ENCODE assay signal across 19 cellular contexts in the genomic region with DNA sequence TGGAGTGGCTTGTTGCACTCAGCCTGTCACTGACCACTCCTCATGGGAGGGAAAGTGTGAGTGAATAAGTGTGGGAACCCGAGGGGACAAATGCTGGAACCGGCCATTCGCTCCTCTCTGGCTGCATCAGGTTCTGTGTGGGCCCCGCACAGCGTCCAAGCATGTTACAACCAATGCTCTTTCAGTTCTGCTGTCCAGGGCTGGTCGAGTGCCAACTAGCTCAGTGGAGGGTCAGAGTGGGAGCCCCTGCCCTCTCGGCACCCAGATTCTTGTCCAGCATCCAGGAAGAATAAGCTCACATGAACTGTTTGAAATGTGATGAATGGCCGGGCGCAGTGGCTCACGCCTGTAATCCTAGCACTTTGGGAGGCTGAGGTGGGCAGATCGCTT. TPM values are rescaled to one million over a fixed set of nuclear protein-coding genes. Genes with fewer than 3 reads are reported as not detected.
DNase-seq lines count a peak whose midpoint lies in the region; ATAC-seq, FAIRE-seq and TF ChIP-seq lines count a peak whose summit lies in the region.
"Had no signal": no experiment of that assay in that cellular context is flagged by ENCODE, and none has a peak within 500 bp of the region (broad histone marks: within the 10 kb centered on the region; RNA-seq: fewer than 3 reads in every experiment).

No MANE protein-coding gene starts in this region.

- in situ Hi-C loops in K562 (cut with MboI), result no loop called here

- H3K14ac ChIP-seq in neuronal stem cell (ENCODE audit: low read length), result peak overlapping the region; percentile 47

- CTCF ChIA-PET in activated CD4-positive, alpha-beta T cell treated with anti-CD3 and anti-CD28 coated beads, Interleukin-2, amount 10 ng/mL, durations not matched to agents 7 days and 5 days (lab: Charles Lee), result interaction anchor here (0.6 to 1.1 kb wide), 2 partner anchors 15 to 41 kb away, joined by 3 read pairs; no protein-coding TSS in a partner anchor
- CTCF ChIA-PET in activated CD4-positive, alpha-beta T cell treated with anti-CD3 and anti-CD28 coated beads for 36 hours (lab: Charles Lee), result interaction anchor here (1.0 to 1.6 kb wide), 2 partner anchors 32 to 149 kb away, joined by 3 to 4 read pairs; no protein-coding TSS in a partner anchor
- CTCF ChIA-PET in K562 (lab: Yijun Ruan, JAX; ENCODE audit: low intra/inter-chr PET ratio), result no interaction called here

- peak overlapping the region; percentile 25 for H3K27ac Mint-ChIP-seq in activated CD4-positive, alpha-beta T cell treated with anti-CD3 and anti-CD28 coated beads, Interleukin-2, amount 10 ng/mL, durations not matched to agents 7 days and 5 days
- no peak overlapping the region for H3K27ac Mint-ChIP-seq in activated CD4-positive, alpha-beta T cell treated with anti-CD3 and anti-CD28 coated beads for 36 hours
- peak overlapping the region in 2 of 3 donors; percentile 62 to 95 for H3K27ac Mint-ChIP-seq in CD4-positive, CD25-positive, alpha-beta regulatory T cell

- no peak for TF ChIP-seq CTCF in K562 (IDR thresholded peaks at IDR 0.05 in 2 of 3, conservative IDR thresholded peaks at IDR 0.05 in 1 of 3; ENCODE audit: insufficient read depth in 2 of 3, low read depth in 1 of 3, low read length in 3 of 3)

- H4K8ac ChIP-seq in neuronal stem cell (ENCODE audit: low read depth, low read length), result no peak overlapping the region

- H3K4me1 ChIP-seq in CD4-positive, CD25-positive, alpha-beta regulatory T cell (ENCODE audit: control insufficient read depth, insufficient read depth, low read length, poor library complexity, severe bottlenecking), result peaks cover 12% of the 10 kb centered on the region
- peaks cover 23 to 48% of the 10 kb centered on the region in 2 experiments for H3K4me1 ChIP-seq in K562 (replicated peaks in 1 of 2; ENCODE audit: control insufficient read depth in 2 of 2, insufficient read depth in 2 of 2, low read length in 2 of 2)
- H3K4me1 ChIP-seq in neuronal stem cell (ENCODE audit: control insufficient read depth in 2 of 2, insufficient read depth in 1 of 2, low read depth in 1 of 2, low read length in 2 of 2), result peaks cover 0 to 3% of the 10 kb centered on the region in 2 donors

- no peak for ATAC-seq in activated CD4-positive, alpha-beta T cell treated with anti-CD3 and anti-CD28 coated beads for 36 hours
- ATAC-seq in CD4-positive, CD25-positive, alpha-beta regulatory T cell (ENCODE audit: low read depth in 2 of 2), result no peak
- no peak for ATAC-seq in K562
- no peak for ATAC-seq in HG03342 (IDR thresholded peaks at IDR 0.05; ENCODE audit: unreplicated experiment)
- no peak for ATAC-seq in GM19463 (IDR thresholded peaks at IDR 0.05; ENCODE audit: unreplicated experiment)

- no peak overlapping the region for H2BK5ac ChIP-seq in neuronal stem cell (ENCODE audit: low read length)

- H2AK5ac ChIP-seq in neuronal stem cell (ENCODE audit: low read depth, low read length), result peak overlapping the region; percentile 72

- H3K4me2 ChIP-seq in K562 (ENCODE audit: insufficient read depth, low read length) (no peak overlapping the region), neuronal stem cell (ENCODE audit: insufficient read depth, low read length, poor library complexity, severe bottlenecking) (no peak overlapping the region)
- H3K4me2 ChIP-seq: PC-9 had no signal

- H3K79me1 ChIP-seq in neuronal stem cell (ENCODE audit: low read depth, low read length), result no peaks in the 10 kb centered on the region

- no peaks in the 10 kb centered on the region for H4K20me1 ChIP-seq in K562 (replicated peaks; ENCODE audit: control insufficient read depth, insufficient read depth, low read length)

- H3K79me2 ChIP-seq in K562 (ENCODE audit: control insufficient read depth, insufficient read depth, low read length), result no peaks in the 10 kb centered on the region

- no peak overlapping the region for H3K4me3 ChIP-seq in CD4-positive, CD25-positive, alpha-beta regulatory T cell (ENCODE audit: low read depth, low read length)
- no peak overlapping the region for H3K4me3 ChIP-seq in K562
- no peak overlapping the region for H3K4me3 ChIP-seq in neuronal stem cell (ENCODE audit: low read length in 2 of 2)
- H3K4me3 ChIP-seq: GM23248, PC-9 had no signal

- no peaks in the 10 kb centered on the region for H3K36me3 Mint-ChIP-seq in activated CD4-positive, alpha-beta T cell treated with anti-CD3 and anti-CD28 coated beads, Interleukin-2, amount 10 ng/mL, durations not matched to agents 7 days and 5 days (ENCODE audit: low read depth)
- no peaks in the 10 kb centered on the region for H3K36me3 Mint-ChIP-seq in activated CD4-positive, alpha-beta T cell treated with anti-CD3 and anti-CD28 coated beads for 36 hours (ENCODE audit: low read depth)
- H3K36me3 Mint-ChIP-seq in CD4-positive, CD25-positive, alpha-beta regulatory T cell, result no peaks in the 10 kb centered on the region
- H3K36me3 Mint-ChIP-seq: CD4-positive, alpha-beta memory T cell had no signal

- H3K9me3 Mint-ChIP-seq in activated CD4-positive, alpha-beta T cell treated with anti-CD3 and anti-CD28 coated beads, Interleukin-2, amount 10 ng/mL, durations not matched to agents 7 days and 5 days, result no peaks in the 10 kb centered on the region
- no peaks in the 10 kb centered on the region for H3K9me3 Mint-ChIP-seq in activated CD4-positive, alpha-beta T cell treated with anti-CD3 and anti-CD28 coated beads for 36 hours (ENCODE audit: low read depth)
- no peaks in the 10 kb centered on the region for H3K9me3 Mint-ChIP-seq in CD4-positive, CD25-positive, alpha-beta regulatory T cell
- H3K9me3 Mint-ChIP-seq: CD4-positive, alpha-beta memory T cell had no signal

- H2BK12ac ChIP-seq in neuronal stem cell (ENCODE audit: low read length), result no peak overlapping the region

- TF ChIP-seq RAD21 in K562 (CRISPR knock-in tag; conservative IDR thresholded peaks at IDR 0.05 in 1 of 2, IDR thresholded peaks at IDR 0.05 in 1 of 2), result no peak

- no peaks in the 10 kb centered on the region for H3K36me3 ChIP-seq in CD4-positive, CD25-positive, alpha-beta regulatory T cell (ENCODE audit: control insufficient read depth, insufficient read depth, low read length)
- H3K36me3 ChIP-seq in K562 (ENCODE audit: control insufficient read depth, insufficient read depth, low read length) (no peaks in the 10 kb centered on the region), neuronal stem cell (replicated peaks in 1 of 2; ENCODE audit: control insufficient read depth in 2 of 2, insufficient read depth in 2 of 2, low read length in 2 of 2) (no peaks in the 10 kb centered on the region)

- H3K9me3 ChIP-seq in CD4-positive, CD25-positive, alpha-beta regulatory T cell (ENCODE audit: control insufficient read depth in 2 of 2, low read length in 2 of 2), result no peaks in the 10 kb centered on the region
- H3K9me3 ChIP-seq in K562 (replicated peaks; ENCODE audit: control insufficient read depth, insufficient read depth, low read depth, low read length), result no peaks in the 10 kb centered on the region
- H3K9me3 ChIP-seq in neuronal stem cell (replicated peaks in 1 of 2; ENCODE audit: control insufficient read depth in 2 of 2, insufficient read depth in 1 of 2, low read depth in 1 of 2, low read length in 2 of 2), result no peaks in the 10 kb centered on the region

- TF ChIP-seq POLR2A in K562 (conservative IDR thresholded peaks at IDR 0.05), result no peak

- no peak overlapping the region for H3K18ac ChIP-seq in neuronal stem cell (ENCODE audit: low read length)

- POLR2A ChIA-PET in activated CD4-positive, alpha-beta T cell treated with anti-CD3 and anti-CD28 coated beads, Interleukin-2, amount 10 ng/mL, durations not matched to agents 7 days and 5 days (lab: Charles Lee), result no interaction called here
- POLR2A ChIA-PET in activated CD4-positive, alpha-beta T cell treated with anti-CD3 and anti-CD28 coated beads for 36 hours (lab: Charles Lee), result no interaction called here
- POLR2A ChIA-PET in K562 (lab: Yijun Ruan, JAX), result interaction anchor here (0.5 to 2.7 kb wide), 7 partner anchors 11 to 334 kb away, joined by 3 to 11 read pairs (median 4); partner anchors contain the start of gene RPL23

- no peak overlapping the region for H2BK120ac ChIP-seq in neuronal stem cell (ENCODE audit: low read depth, low read length)

- WGBS in K562 (ENCODE audit: insufficient coverage, low coverage, missing lambda C conversion rate), result 85% methylated on average over 10 of the region's 11 CpGs
- no CpG with 5 or more reads among the region's 11 CpGs for WGBS in neuronal stem cell (ENCODE audit: extremely low coverage in 2 of 2, insufficient read length in 2 of 2, insufficient replicate concordance in 1 of 2), 2 donors

- no TSS peak for BruUV-seq in K562 (replicated peaks; lab: Mats Ljungman, UMichigan)

- no peaks in the 10 kb centered on the region for H3K27me3 ChIP-seq in CD4-positive, CD25-positive, alpha-beta regulatory T cell (ENCODE audit: control insufficient read depth, insufficient read depth, low read length)
- H3K27me3 ChIP-seq in K562 (ENCODE audit: control insufficient read depth in 2 of 2, insufficient read depth in 2 of 2, low read length in 2 of 2) (no peaks in the 10 kb centered on the region), neuronal stem cell (ENCODE audit: control insufficient read depth in 3 of 3, insufficient read depth in 3 of 3, low read depth in 1 of 3, low read length in 3 of 3) (peaks cover 0 to 12% (median 0%) of the 10 kb centered on the region in 3 experiments)

- H3K4ac ChIP-seq in neuronal stem cell (ENCODE audit: low read length), result no peak overlapping the region

- H3K4me1 Mint-ChIP-seq in activated CD4-positive, alpha-beta T cell treated with anti-CD3 and anti-CD28 coated beads, Interleukin-2, amount 10 ng/mL, durations not matched to agents 7 days and 5 days, result peaks cover 31% of the 10 kb centered on the region
- peaks cover 30% of the 10 kb centered on the region for H3K4me1 Mint-ChIP-seq in activated CD4-positive, alpha-beta T cell treated with anti-CD3 and anti-CD28 coated beads for 36 hours
- peaks cover 5 to 26% (median 12%) of the 10 kb centered on the region in 4 donors for H3K4me1 Mint-ChIP-seq in CD4-positive, CD25-positive, alpha-beta regulatory T cell

- no peak overlapping the region for H2BK15ac ChIP-seq in neuronal stem cell (ENCODE audit: low read length)

- no peak overlapping the region for H4K91ac ChIP-seq in neuronal stem cell (ENCODE audit: low read depth, low read length, poor library complexity)

- DNase-seq in activated CD4-positive, alpha-beta T cell treated with anti-CD3 and anti-CD28 coated beads, Interleukin-2, amount 10 ng/mL, durations not matched to agents 7 days and 5 days, result no peak
- DNase-seq in activated CD4-positive, alpha-beta T cell treated with anti-CD3 and anti-CD28 coated beads for 36 hours, result no peak
- DNase-seq in CD4-positive, CD25-positive, alpha-beta regulatory T cell, result no peak
- DNase-seq in K562 (ENCODE audit: extremely low read depth in 1 of 4, low spot score in 3 of 4) (no peak), neuronal stem cell (ENCODE audit: low spot score) (no peak)
- no peak for DNase-seq in stimulated activated CD4-positive, alpha-beta T cell treated with anti-CD3 and anti-CD28 coated beads, Interleukin-2, amount 100 ng/mL, for 24 hours
- DNase-seq: Calu3; CD4-positive, alpha-beta memory T cell; GM23248; KG1; NCI-H1417; NCI-H187; NCI-H345; NCI-H526; PC-9; SIG-M5 had no signal

- H3K23ac ChIP-seq in neuronal stem cell (ENCODE audit: low read depth, low read length, poor library complexity), result no peak overlapping the region

- FAIRE-seq in K562 (lab: Jason Lieb, UNC), result no peak

- H3K9ac ChIP-seq in K562 (ENCODE audit: insufficient read depth in 1 of 2, low read depth in 2 of 2, low read length in 2 of 2) (peak overlapping the region; percentile 21 to 64; a peak in 2 of 4 replicates), neuronal stem cell (ENCODE audit: low read depth, low read length, poor library complexity) (no peak overlapping the region)

- H3K4me3 Mint-ChIP-seq in activated CD4-positive, alpha-beta T cell treated with anti-CD3 and anti-CD28 coated beads, Interleukin-2, amount 10 ng/mL, durations not matched to agents 7 days and 5 days, result no peak overlapping the region
- H3K4me3 Mint-ChIP-seq in activated CD4-positive, alpha-beta T cell treated with anti-CD3 and anti-CD28 coated beads for 36 hours, result no peak overlapping the region
- no peak overlapping the region for H3K4me3 Mint-ChIP-seq in CD4-positive, CD25-positive, alpha-beta regulatory T cell
- H3K4me3 Mint-ChIP-seq: CD4-positive, alpha-beta memory T cell had no signal

- no peak overlapping the region for H3K27ac ChIP-seq in CD4-positive, CD25-positive, alpha-beta regulatory T cell (ENCODE audit: insufficient read depth, low read length, poor library complexity, severe bottlenecking)
- H3K27ac ChIP-seq in K562 (ENCODE audit: extremely low read depth, low read depth, low read length) (peak overlapping the region; percentile 86; the same call in 2 of the 3 replicates), neuronal stem cell (replicated peaks; ENCODE audit: low read length) (no peak overlapping the region)
- H3K27ac ChIP-seq: 22Rv1 had no signal

- peaks cover 2% of the 10 kb centered on the region for H3K9me1 ChIP-seq in K562 (ENCODE audit: control insufficient read depth, insufficient read depth, low read length)

- no peaks in the 10 kb centered on the region for H3K27me3 Mint-ChIP-seq in activated CD4-positive, alpha-beta T cell treated with anti-CD3 and anti-CD28 coated beads, Interleukin-2, amount 10 ng/mL, durations not matched to agents 7 days and 5 days
- H3K27me3 Mint-ChIP-seq in activated CD4-positive, alpha-beta T cell treated with anti-CD3 and anti-CD28 coated beads for 36 hours, result no peaks in the 10 kb centered on the region
- H3K27me3 Mint-ChIP-seq in CD4-positive, CD25-positive, alpha-beta regulatory T cell, result peaks cover 9% of the 10 kb centered on the region
- H3K27me3 Mint-ChIP-seq: CD4-positive, alpha-beta memory T cell had no signal

- TF ChIP-seq EP300 in K562 (IDR thresholded peaks at IDR 0.05; ENCODE audit: low read length), result no peak

- H2AFZ ChIP-seq in K562 (ENCODE audit: low read depth, low read length) (peak overlapping the region; percentile 91), neuronal stem cell (ENCODE audit: low read length) (no peak overlapping the region)
- H2AFZ ChIP-seq: PC-9 had no signal

- intact Hi-C loops in activated CD4-positive, alpha-beta T cell treated with anti-CD3 and anti-CD28 coated beads for 36 hours (cut with DNase I, micrococcal nuclease), result no loop called here
- intact Hi-C loops in K562 (cut with micrococcal nuclease), result no loop called here

RNA-seq across cellular contexts. Expression of gene FBXO47, which starts 48.3 kb away (rescaled TPM):
- not detected for total RNA-seq in activated CD4-positive, alpha-beta T cell treated with anti-CD3 and anti-CD28 coated beads, Interleukin-2, amount 10 ng/mL, durations not matched to agents 7 days and 5 days
- under 1 TPM; 0.11 to 0.16 TPM for total RNA-seq in activated CD4-positive, alpha-beta T cell treated with anti-CD3 and anti-CD28 coated beads for 36 hours
- not detected for total RNA-seq in CD4-positive, CD25-positive, alpha-beta regulatory T cell
- not detected for polyA plus RNA-seq in CD4-positive, CD25-positive, alpha-beta regulatory T cell
- total RNA-seq in K562 (2011; cell fraction: chromatin; rRNA removed; ENCODE audit: low replicate concordance), result not detected in 2 replicates
- total RNA-seq in K562 (2011; cell fraction: nucleolus; rRNA removed), result not detected in 2 replicates
- not detected in 2 replicates for total RNA-seq in K562 (2011; cell fraction: nucleoplasm; rRNA removed)
- total RNA-seq in K562 (2014; rRNA removed) (not detected in 2 replicates), K562 (2014; rRNA removed; fragmentation: Illumina TruSeq; extraction: Trizol) (not detected in 2 replicates), K562 (2015; rRNA removed; fragmentation: Illumina TruSeq; extraction: Trizol) (not detected in 2 replicates), K562 (2021) (not detected in 2 replicates)
- polyA plus RNA-seq in K562 (2011; rRNA removed) (not detected in 2 replicates), K562 (2014; fragmentation: Illumina TruSeq; extraction: Trizol) (not detected in 2 replicates), K562 (2014; fragmentation: Nextera tagmentation; extraction: Ambion mirVana) (not detected), K562 (2014; rRNA removed) (not detected in 2 replicates)
- not detected in 2 replicates for polyA plus RNA-seq in K562 (2011; cell fraction: cytosol; rRNA removed)
- polyA plus RNA-seq in K562 (2011; cell fraction: nucleus; rRNA removed), result not detected in 2 replicates
- not detected in 2 replicates for polyA plus RNA-seq in K562 (2012)
- not detected in 2 replicates for polyA minus RNA-seq in K562 (2011; rRNA and poly(A)+ RNA removed)
- polyA minus RNA-seq in K562 (2011; cell fraction: cytosol; rRNA and poly(A)+ RNA removed), result not detected in 2 replicates
- not detected in 2 replicates for polyA minus RNA-seq in K562 (2011; cell fraction: nucleus; rRNA and poly(A)+ RNA removed)
- polyA plus RNA-seq in neuronal stem cell (2013, experiment 1 of 2), result not detected
- not detected for polyA plus RNA-seq in neuronal stem cell (2013, experiment 2 of 2)
- total RNA-seq: Calu3; CD4-positive, alpha-beta memory T cell; PC-9 had no signal
- polyA plus RNA-seq: CD4-positive, alpha-beta memory T cell; GM23248 had no signal
